Comparison of ENCODE assay signal across 1 cellular context in the genomic region with DNA sequence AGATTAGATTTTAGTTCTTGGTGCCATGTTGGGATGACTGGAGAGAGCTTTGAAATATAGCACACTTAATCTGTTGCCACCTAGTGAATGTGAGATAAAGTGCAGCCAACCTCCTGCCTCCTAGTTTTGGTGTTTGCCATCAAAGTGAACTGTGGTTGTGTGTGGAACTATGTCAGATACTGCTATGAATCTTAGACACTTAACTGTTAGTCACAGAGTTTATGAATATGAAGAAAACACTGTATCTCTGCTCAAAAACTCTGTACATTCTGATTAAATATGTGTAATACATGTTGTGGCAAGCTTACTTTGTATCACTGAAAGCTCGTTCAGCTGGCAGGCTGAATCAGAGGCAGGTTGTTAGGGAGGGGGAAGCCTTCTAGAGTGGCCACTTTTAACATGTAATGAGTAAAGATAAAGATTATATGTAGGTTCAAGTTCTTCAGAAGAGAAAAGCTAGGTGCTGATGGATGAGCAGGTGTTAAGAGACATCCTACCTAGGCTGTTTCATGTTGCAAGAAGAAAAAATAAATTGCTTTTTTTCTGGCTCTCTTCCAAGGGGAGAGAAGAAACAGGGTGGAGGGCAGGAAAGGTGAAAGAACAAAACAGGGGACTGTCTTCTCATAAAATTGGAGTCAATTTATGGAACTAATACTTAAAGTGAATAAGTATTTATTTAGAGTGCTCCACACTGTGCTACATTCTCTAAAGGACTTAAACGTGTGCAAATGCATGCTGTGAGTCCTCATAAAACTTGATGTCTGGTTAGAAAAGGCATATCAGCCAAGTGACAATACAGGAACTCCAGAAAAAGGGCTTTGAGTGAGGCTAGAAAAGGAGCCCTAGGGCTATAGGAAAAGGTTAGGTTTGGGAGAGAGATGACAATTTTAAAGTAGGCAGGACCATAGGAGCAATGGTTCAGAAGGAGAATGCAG.
TF ChIP-seq lines count a peak whose summit lies in the region.

No MANE protein-coding gene starts in this region.

TF ChIP-seq in GM12878, 131 proteins besides CTCF, POLR2A, EP300 and RAD21:
- TF ChIP-seq HDAC2 (IDR thresholded peaks at IDR 0.05) (no peak), SMC3 (IDR thresholded peaks at IDR 0.05; ENCODE audit: borderline replicate concordance, low read length) (0 out of 2 replicates have a peak, but pooled peaks have one; percentile 12)
